In the genomic region with DNA sequence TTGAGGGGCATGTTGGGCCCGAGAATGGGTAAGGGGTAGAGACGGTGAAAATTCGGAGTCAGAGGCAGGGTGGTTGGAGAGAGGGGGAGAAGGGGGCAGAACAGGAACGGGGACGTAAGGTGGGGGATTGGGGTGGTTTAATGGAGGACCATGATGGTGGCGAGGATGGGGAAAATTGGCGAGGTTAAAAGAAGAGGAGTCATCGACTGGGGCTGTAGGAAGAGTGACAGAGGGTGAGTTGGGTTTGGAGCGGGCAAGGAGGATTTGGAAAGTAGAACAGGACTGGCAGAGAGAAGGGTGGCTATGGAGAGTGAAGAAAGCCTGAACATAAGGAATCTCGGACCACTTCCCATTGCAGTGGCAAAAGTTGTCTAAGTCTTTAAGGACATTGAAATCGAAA, we compare ENCODE assay signal across 25 cellular contexts. TPM values are rescaled to one million over a fixed set of nuclear protein-coding genes. Genes with fewer than 3 reads are reported as not detected.
DNase-seq lines count a peak whose midpoint lies in the region; ATAC-seq, FAIRE-seq and TF ChIP-seq lines count a peak whose summit lies in the region.
"Had no signal": no experiment of that assay in that cellular context is flagged by ENCODE, and none has a peak within 500 bp of the region (broad histone marks: within the 10 kb centered on the region; RNA-seq: fewer than 3 reads in every experiment).

No MANE protein-coding gene starts in this region.

- FAIRE-seq in HepG2 (lab: Jason Lieb, UNC): no peak
- FAIRE-seq in bronchial epithelial cell (lab: Jason Lieb, UNC): peak; percentile 55
- FAIRE-seq: A549, D721Med, GM12878, H54 had no signal

- H3K36me3 ChIP-seq in HepG2 (replicated peaks in 1 of 2; ENCODE audit: control insufficient read depth in 1 of 2, insufficient read depth in 2 of 2, low read length in 2 of 2) (no peaks in the 10 kb centered on the region), right lobe of liver (no peaks in the 10 kb centered on the region), OCI-LY1 (ENCODE audit: insufficient read depth, low read length) (peaks cover 11% of the 10 kb centered on the region), bronchial epithelial cell (ENCODE audit: control insufficient read depth, insufficient read depth, low read length) (no peaks in the 10 kb centered on the region)
- H3K36me3 ChIP-seq: BE2C; BLaER1 treated with 17β-estradiol and CSF1 and Interleukin-3, amounts not matched to agents 10 nM and 100 nM; HAP-1 had no signal

- H3K4me1 Mint-ChIP-seq in immature natural killer cell: no peaks in the 10 kb centered on the region
- H3K4me1 Mint-ChIP-seq: CD14-positive monocyte; CD8-positive, alpha-beta memory T cell had no signal

- H3K4me2 ChIP-seq in HepG2 (ENCODE audit: low read depth, low read length): peak overlapping the region; percentile 47; the same call in 1 of the 2 replicates
- peak overlapping the region; percentile 22 for H3K4me2 ChIP-seq in OCI-LY1 (ENCODE audit: low read length)
- H3K4me2 ChIP-seq: A549, GM23338 had no signal

- no peak for TF ChIP-seq RAD21 in HepG2 (CRISPR knock-in tag; IDR thresholded peaks at IDR 0.05)

- no TSS peak for BruUV-seq in HepG2 (replicated peaks; lab: Mats Ljungman, UMichigan)

- intact Hi-C loops in HepG2 (cut with micrococcal nuclease; ENCODE audit: unreplicated experiment): no loop called here
- intact Hi-C loops in right lobe of liver (cut with DNase I): no loop called here

- TF ChIP-seq CTCF in HepG2 (CRISPR knock-in tag; IDR thresholded peaks at IDR 0.05) (no peak), right lobe of liver (IDR thresholded peaks at IDR 0.05) (no peak), OCI-LY1 (IDR thresholded peaks at IDR 0.05; ENCODE audit: low read length) (no peak), bronchial epithelial cell (IDR thresholded peaks at IDR 0.05; ENCODE audit: insufficient read depth, low read length, severe bottlenecking) (no peak)

- H3K4me3 Mint-ChIP-seq in immature natural killer cell: no peak overlapping the region
- H3K4me3 Mint-ChIP-seq: CD14-positive monocyte; CD4-positive, alpha-beta T cell; CD8-positive, alpha-beta memory T cell; GM23338 had no signal

- DNase-seq in HepG2 (ENCODE audit: low spot score) (no peak), right lobe of liver (no peak), bronchial epithelial cell (ENCODE audit: low read depth) (no peak), immature natural killer cell (no peak), cerebellar cortex (ENCODE audit: low spot score) (no peak)
- DNase-seq: 8988T; ACHN; AML-193; BE2C; CD4-positive, alpha-beta T cell; CD8-positive, alpha-beta memory T cell; DMS 273 treated with DMSO at 0.1 percent for 48 hours; DMS79; EL; GDM1 had no signal

- H2AFZ ChIP-seq in HepG2 (ENCODE audit: low read length): peak overlapping the region; percentile 42
- H2AFZ ChIP-seq in OCI-LY1 (ENCODE audit: low read length): no peak overlapping the region
- H2AFZ ChIP-seq: GM23338 had no signal

- in situ Hi-C loops in HepG2 (cut with HindIII; ENCODE audit: extremely low pct_ligation_motif_present, low pct_unique_long_range_greater_than_20kb): no loop called here

- H3K4me1 ChIP-seq in HepG2 (ENCODE audit: insufficient read depth, low read length) (peaks cover 20% of the 10 kb centered on the region), right lobe of liver (no peaks in the 10 kb centered on the region), OCI-LY1 (ENCODE audit: insufficient read depth, low read length, severe bottlenecking) (peaks cover 32% of the 10 kb centered on the region)
- H3K4me1 ChIP-seq: A549, BE2C, HAP-1 had no signal

- peaks cover 0 to 3% (median 3%) of the 10 kb centered on the region in 3 donors for H3K27me3 Mint-ChIP-seq in immature natural killer cell (ENCODE audit: low read depth in 3 of 3)
- H3K27me3 Mint-ChIP-seq: CD4-positive, alpha-beta T cell had no signal

- H3K9me2 ChIP-seq in OCI-LY1 (ENCODE audit: low read depth, low read length): no peaks in the 10 kb centered on the region

- H3K27ac Mint-ChIP-seq in immature natural killer cell: peak overlapping the region in 1 of 6 donors; percentile 21
- H3K27ac Mint-ChIP-seq: CD4-positive, alpha-beta T cell; GM23338 had no signal

- no peak for TF ChIP-seq POLR2A in HepG2 (IDR thresholded peaks at IDR 0.05; ENCODE audit: insufficient read depth in 1 of 2, low read depth in 2 of 2, low read length in 2 of 2)
- TF ChIP-seq POLR2A in right lobe of liver (IDR thresholded peaks at IDR 0.05): no peak

- H3K9me3 Mint-ChIP-seq in immature natural killer cell: no peaks in the 10 kb centered on the region

- CTCF ChIA-PET in HepG2 (lab: Yijun Ruan, JAX; ENCODE audit: low intra/inter-chr PET ratio, low total read pairs): no interaction called here

- no peaks in the 10 kb centered on the region for H4K20me1 ChIP-seq in HepG2 (ENCODE audit: insufficient read depth, low read length)
- no peaks in the 10 kb centered on the region for H4K20me1 ChIP-seq in OCI-LY1 (ENCODE audit: insufficient read depth, low read length)
- H4K20me1 ChIP-seq: BLaER1 treated with 17β-estradiol and CSF1 and Interleukin-3, amounts not matched to agents 10 nM and 100 nM had no signal

- TF ChIP-seq EP300 in HepG2 (IDR thresholded peaks at IDR 0.05; ENCODE audit: low read depth in 2 of 2, low read length in 2 of 2) (no peak), HepG2 (CRISPR knock-in tag; IDR thresholded peaks at IDR 0.05; ENCODE audit: borderline replicate concordance) (no peak)

- H3K9ac ChIP-seq in HepG2 (ENCODE audit: insufficient read depth, low read depth, low read length) (no peak overlapping the region), OCI-LY1 (ENCODE audit: low read length) (peak overlapping the region; percentile 6; the same call in 1 of the 2 replicates)
- H3K9ac ChIP-seq: BLaER1 treated with 17β-estradiol and CSF1 and Interleukin-3, amounts not matched to agents 10 nM and 100 nM had no signal

- H3K27ac ChIP-seq in HepG2 (ENCODE audit: extremely low read length, insufficient read depth, low read length) (no peak overlapping the region), right lobe of liver (no peak overlapping the region), OCI-LY1 (ENCODE audit: low read depth, low read length, poor library complexity, severe bottlenecking) (peak overlapping the region; percentile 85)
- H3K27ac ChIP-seq: A549; BLaER1 treated with 17β-estradiol and CSF1 and Interleukin-3, amounts not matched to agents 10 nM and 100 nM had no signal

- 58% methylated on average over 11 of the region's 11 CpGs for WGBS in HepG2 (ENCODE audit: low lambda C conversion rate)
- WGBS in right lobe of liver (ENCODE audit: insufficient coverage, low coverage, low lambda C conversion rate, missing lambda C conversion rate): 84% methylated on average over 10 of the region's 11 CpGs

- H3K9me3 ChIP-seq in HepG2 (ENCODE audit: low read length): no peaks in the 10 kb centered on the region
- H3K9me3 ChIP-seq in right lobe of liver: no peaks in the 10 kb centered on the region
- peaks cover 12% of the 10 kb centered on the region for H3K9me3 ChIP-seq in OCI-LY1 (ENCODE audit: low read length)
- H3K9me3 ChIP-seq: A549, BE2C, HAP-1 had no signal

- H3K27me3 ChIP-seq in HepG2 (ENCODE audit: control insufficient read depth in 1 of 2, insufficient read depth in 2 of 2, low read length in 2 of 2) (peaks cover 1 to 25% of the 10 kb centered on the region in 2 experiments; a peak in 3 of 5 replicates), right lobe of liver (no peaks in the 10 kb centered on the region), OCI-LY1 (ENCODE audit: insufficient read depth, low read length) (no peaks in the 10 kb centered on the region), bronchial epithelial cell (ENCODE audit: control insufficient read depth, insufficient read depth, low read length) (no peaks in the 10 kb centered on the region)
- H3K27me3 ChIP-seq: BLaER1 treated with 17β-estradiol and CSF1 and Interleukin-3, amounts not matched to agents 10 nM and 100 nM had no signal

- H3K36me3 Mint-ChIP-seq in immature natural killer cell: no peaks in the 10 kb centered on the region
- H3K36me3 Mint-ChIP-seq: CD14-positive monocyte; CD8-positive, alpha-beta memory T cell had no signal

- H3K4me3 ChIP-seq in HepG2 (replicated peaks in 1 of 3; ENCODE audit: insufficient read depth in 1 of 3, low read depth in 2 of 3, low read length in 3 of 3) (no peak overlapping the region), right lobe of liver (no peak overlapping the region), OCI-LY1 (ENCODE audit: low read depth, low read length, poor library complexity, severe bottlenecking) (peak overlapping the region; percentile 20), bronchial epithelial cell (ENCODE audit: low read depth, low read length) (no peak overlapping the region)
- H3K4me3 ChIP-seq: A549; BLaER1 treated with 17β-estradiol and CSF1 and Interleukin-3, amounts not matched to agents 10 nM and 100 nM; GM12878; GM23338; HAP-1 had no signal

- H3K79me2 ChIP-seq in HepG2 (ENCODE audit: insufficient read depth, low read length) (no peaks in the 10 kb centered on the region), OCI-LY1 (ENCODE audit: insufficient read depth, low read length) (no peaks in the 10 kb centered on the region)

- no peaks in the 10 kb centered on the region for H3F3A ChIP-seq in OCI-LY1 (ENCODE audit: insufficient read depth, low read length)

- POLR2A ChIA-PET in HepG2 (lab: Yijun Ruan, JAX): interaction anchor here (1.6 kb wide), 1 partner anchor 11 kb away, joined by 6 read pairs; the partner anchor contains the start of gene ZBTB48

- no peak for ATAC-seq in HepG2
- no peak for ATAC-seq in right lobe of liver
- ATAC-seq in GM18907 (IDR thresholded peaks at IDR 0.05; ENCODE audit: unreplicated experiment): no peak
- ATAC-seq: A549, GM12878, GM23338 had no signal

RNA-seq across cellular contexts. Expression of gene ZBTB48, which starts 10.8 kb away (rescaled TPM):
- total RNA-seq in HepG2 (2016; rRNA removed; fragmentation: Illumina TruSeq; extraction: Trizol) (13.8 and 17.1 TPM in 2 replicates), right lobe of liver (10 to 100 TPM in 4 of 6 experiments, 1 to 10 TPM in 2; 5.9 to 43.1 (median 19.5) TPM), bronchial epithelial cell (18.7 and 19.7 TPM in 2 replicates)
- 5.0 and 5.2 TPM in 2 replicates for total RNA-seq in HepG2 (2016; cell fraction: cytosol; rRNA removed; fragmentation: Illumina TruSeq; extraction: Trizol; ENCODE audit: low read depth)
- total RNA-seq in HepG2 (2016; cell fraction: insoluble cytoplasmic fraction; rRNA removed; fragmentation: Illumina TruSeq; extraction: Trizol): 8.3 and 21.5 TPM in 2 replicates
- 5.7 and 8.8 TPM in 2 replicates for total RNA-seq in HepG2 (2016; cell fraction: membrane; rRNA removed; fragmentation: Illumina TruSeq; extraction: Trizol)
- 17.3 and 20.3 TPM in 2 replicates for total RNA-seq in HepG2 (2016; cell fraction: nucleus; rRNA removed; fragmentation: Illumina TruSeq; extraction: Trizol)
- polyA plus RNA-seq in HepG2 (2011; rRNA removed) (13.0 and 18.1 TPM in 2 replicates), immature natural killer cell (10 to 100 TPM in 2 of 3 donors, 1 to 10 TPM in 1; 8.3 to 25.9 (median 20.9) TPM)
- 10.2 and 13.3 TPM in 2 replicates for polyA plus RNA-seq in HepG2 (2011; cell fraction: cytosol; rRNA removed)
- 62.4 and 69.3 TPM in 2 replicates for polyA plus RNA-seq in HepG2 (2011; cell fraction: nucleus; rRNA removed)
- 9.9 and 13.5 TPM in 2 replicates for polyA plus RNA-seq in HepG2 (2012)
- 3.7 and 4.2 TPM in 2 replicates for polyA plus RNA-seq in HepG2 (2016; cell fraction: cytosol; fragmentation: Illumina TruSeq; extraction: Trizol; ENCODE audit: low read depth)
- polyA plus RNA-seq in HepG2 (2016; cell fraction: insoluble cytoplasmic fraction; fragmentation: Illumina TruSeq; extraction: Trizol; ENCODE audit: low read depth): 7.6 TPM in 2 replicates
- polyA plus RNA-seq in HepG2 (2016; cell fraction: membrane; fragmentation: Illumina TruSeq; extraction: Trizol; ENCODE audit: low read depth): 5.0 and 5.6 TPM in 2 replicates
- 44.7 and 51.5 TPM in 2 replicates for polyA plus RNA-seq in HepG2 (2016; cell fraction: nucleus; fragmentation: Illumina TruSeq; extraction: Trizol; ENCODE audit: insufficient read depth, low read depth)
- polyA minus RNA-seq in HepG2 (2011; rRNA and poly(A)+ RNA removed; ENCODE audit: low replicate concordance): 30.6 and 46.1 TPM in 2 replicates
- 4.3 and 8.8 TPM in 2 replicates for polyA minus RNA-seq in HepG2 (2011; cell fraction: cytosol; rRNA and poly(A)+ RNA removed)
- polyA minus RNA-seq in HepG2 (2011; cell fraction: nucleus; rRNA and poly(A)+ RNA removed): 18.5 and 19.6 TPM in 2 replicates

RNA-seq across cellular contexts. Expression of gene TAS1R1, which starts 13.9 kb away (rescaled TPM):
- total RNA-seq in HepG2 (2016; rRNA removed; fragmentation: Illumina TruSeq; extraction: Trizol) (0.98 and 1.4 TPM in 2 replicates), right lobe of liver (under 1 TPM in 1 of 6 experiments, not detected in 5; 0.26 TPM), bronchial epithelial cell (not detected in 2 replicates)
- 0.26 and 0.30 TPM in 2 replicates for total RNA-seq in HepG2 (2016; cell fraction: cytosol; rRNA removed; fragmentation: Illumina TruSeq; extraction: Trizol; ENCODE audit: low read depth)
- 1.4 and 1.7 TPM in 2 replicates for total RNA-seq in HepG2 (2016; cell fraction: insoluble cytoplasmic fraction; rRNA removed; fragmentation: Illumina TruSeq; extraction: Trizol)
- total RNA-seq in HepG2 (2016; cell fraction: membrane; rRNA removed; fragmentation: Illumina TruSeq; extraction: Trizol): 1.1 and 2.0 TPM in 2 replicates
- total RNA-seq in HepG2 (2016; cell fraction: nucleus; rRNA removed; fragmentation: Illumina TruSeq; extraction: Trizol): 1.1 TPM in 2 replicates
- polyA plus RNA-seq in HepG2 (2011; rRNA removed) (1.6 and 1.9 TPM in 2 replicates), immature natural killer cell (under 1 TPM in 1 of 3 donors, not detected in 2; 0.16 TPM)
- 1.8 and 2.4 TPM in 2 replicates for polyA plus RNA-seq in HepG2 (2011; cell fraction: cytosol; rRNA removed)
- 0.93 and 1.9 TPM in 2 replicates for polyA plus RNA-seq in HepG2 (2011; cell fraction: nucleus; rRNA removed)
- 0.30 and 0.32 TPM in 2 replicates for polyA plus RNA-seq in HepG2 (2012)
- 0.71 and 0.72 TPM in 2 replicates for polyA plus RNA-seq in HepG2 (2016; cell fraction: cytosol; fragmentation: Illumina TruSeq; extraction: Trizol; ENCODE audit: low read depth)
- 0.81 and 1.2 TPM in 2 replicates for polyA plus RNA-seq in HepG2 (2016; cell fraction: insoluble cytoplasmic fraction; fragmentation: Illumina TruSeq; extraction: Trizol; ENCODE audit: low read depth)
- polyA plus RNA-seq in HepG2 (2016; cell fraction: membrane; fragmentation: Illumina TruSeq; extraction: Trizol; ENCODE audit: low read depth): 1.2 TPM in 2 replicates
- 1.9 and 2.5 TPM in 2 replicates for polyA plus RNA-seq in HepG2 (2016; cell fraction: nucleus; fragmentation: Illumina TruSeq; extraction: Trizol; ENCODE audit: insufficient read depth, low read depth)
- polyA minus RNA-seq in HepG2 (2011; rRNA and poly(A)+ RNA removed; ENCODE audit: low replicate concordance): 0.09 and 5.5 TPM in 2 replicates
- 0.79 and 1.3 TPM in 2 replicates for polyA minus RNA-seq in HepG2 (2011; cell fraction: cytosol; rRNA and poly(A)+ RNA removed)
- 0.26 and 1.2 TPM in 2 replicates for polyA minus RNA-seq in HepG2 (2011; cell fraction: nucleus; rRNA and poly(A)+ RNA removed)
- total RNA-seq: CD4-positive, alpha-beta T cell; CD8-positive, alpha-beta memory T cell; GM12878; GM23338 had no signal
- polyA plus RNA-seq: A549; CD14-positive monocyte; CD8-positive, alpha-beta memory T cell had no signal

RNA-seq across cellular contexts. Expression of gene NOL9, which starts 14.7 kb away (rescaled TPM):
- 20.2 and 24.7 TPM in 2 replicates for total RNA-seq in HepG2 (2016; rRNA removed; fragmentation: Illumina TruSeq; extraction: Trizol)
- total RNA-seq in HepG2 (2016; cell fraction: cytosol; rRNA removed; fragmentation: Illumina TruSeq; extraction: Trizol; ENCODE audit: low read depth): 4.3 and 6.3 TPM in 2 replicates
- 19.4 and 25.8 TPM in 2 replicates for total RNA-seq in HepG2 (2016; cell fraction: insoluble cytoplasmic fraction; rRNA removed; fragmentation: Illumina TruSeq; extraction: Trizol)
- total RNA-seq in HepG2 (2016; cell fraction: membrane; rRNA removed; fragmentation: Illumina TruSeq; extraction: Trizol): 5.9 and 8.3 TPM in 2 replicates
- total RNA-seq in HepG2 (2016; cell fraction: nucleus; rRNA removed; fragmentation: Illumina TruSeq; extraction: Trizol): 26.3 and 28.9 TPM in 2 replicates
- polyA plus RNA-seq in HepG2 (2011; rRNA removed): 13.0 and 18.0 TPM in 2 replicates
- 4.1 and 6.3 TPM in 2 replicates for polyA plus RNA-seq in HepG2 (2011; cell fraction: cytosol; rRNA removed)
- polyA plus RNA-seq in HepG2 (2011; cell fraction: nucleus; rRNA removed): 21.8 and 23.2 TPM in 2 replicates
- polyA plus RNA-seq in HepG2 (2012): 5.5 and 7.7 TPM in 2 replicates
- polyA plus RNA-seq in HepG2 (2016; cell fraction: cytosol; fragmentation: Illumina TruSeq; extraction: Trizol; ENCODE audit: low read depth): 1.00 and 1.3 TPM in 2 replicates
- 11.8 and 15.3 TPM in 2 replicates for polyA plus RNA-seq in HepG2 (2016; cell fraction: insoluble cytoplasmic fraction; fragmentation: Illumina TruSeq; extraction: Trizol; ENCODE audit: low read depth)
- 2.0 and 2.6 TPM in 2 replicates for polyA plus RNA-seq in HepG2 (2016; cell fraction: membrane; fragmentation: Illumina TruSeq; extraction: Trizol; ENCODE audit: low read depth)
- 25.2 and 25.4 TPM in 2 replicates for polyA plus RNA-seq in HepG2 (2016; cell fraction: nucleus; fragmentation: Illumina TruSeq; extraction: Trizol; ENCODE audit: insufficient read depth, low read depth)
- polyA minus RNA-seq in HepG2 (2011; rRNA and poly(A)+ RNA removed; ENCODE audit: low replicate concordance): 14.0 and 45.5 TPM in 2 replicates
- polyA minus RNA-seq in HepG2 (2011; cell fraction: cytosol; rRNA and poly(A)+ RNA removed): 5.5 and 8.8 TPM in 2 replicates
- 63.2 and 74.2 TPM in 2 replicates for polyA minus RNA-seq in HepG2 (2011; cell fraction: nucleus; rRNA and poly(A)+ RNA removed)
- total RNA-seq in right lobe of liver: 10 to 100 TPM in 3 of 6 experiments, 1 to 10 TPM in 3; 8.9 to 13.1 (median 10.7) TPM
- total RNA-seq in bronchial epithelial cell: 12.3 and 14.2 TPM in 2 replicates
- polyA plus RNA-seq in immature natural killer cell: 10 to 100 TPM in 1 of 3 donors, 1 to 10 TPM in 2; 4.3 to 18.2 (median 8.4) TPM

RNA-seq across cellular contexts. Expression of gene KLHL21, which starts 33.6 kb away (rescaled TPM):
- total RNA-seq in HepG2 (2016; rRNA removed; fragmentation: Illumina TruSeq; extraction: Trizol) (20.9 and 25.0 TPM in 2 replicates), right lobe of liver (10 to 100 TPM; 12.1 to 24.6 (median 20.0) TPM), bronchial epithelial cell (30.2 and 38.7 TPM in 2 replicates)
- total RNA-seq in HepG2 (2016; cell fraction: cytosol; rRNA removed; fragmentation: Illumina TruSeq; extraction: Trizol; ENCODE audit: low read depth): 4.1 and 5.1 TPM in 2 replicates
- total RNA-seq in HepG2 (2016; cell fraction: insoluble cytoplasmic fraction; rRNA removed; fragmentation: Illumina TruSeq; extraction: Trizol): 16.6 and 24.3 TPM in 2 replicates
- total RNA-seq in HepG2 (2016; cell fraction: membrane; rRNA removed; fragmentation: Illumina TruSeq; extraction: Trizol): 11.5 and 11.6 TPM in 2 replicates
- total RNA-seq in HepG2 (2016; cell fraction: nucleus; rRNA removed; fragmentation: Illumina TruSeq; extraction: Trizol): 22.1 and 26.1 TPM in 2 replicates
- polyA plus RNA-seq in HepG2 (2011; rRNA removed) (14.8 and 19.9 TPM in 2 replicates), immature natural killer cell (10 to 100 TPM in 1 of 3 donors, 1 to 10 TPM in 2; 7.6 to 19.7 (median 9.2) TPM)
- polyA plus RNA-seq in HepG2 (2011; cell fraction: cytosol; rRNA removed): 10.9 and 14.4 TPM in 2 replicates
- polyA plus RNA-seq in HepG2 (2011; cell fraction: nucleus; rRNA removed): 95.0 and 99.0 TPM in 2 replicates
- 13.7 and 34.6 TPM in 2 replicates for polyA plus RNA-seq in HepG2 (2012)
- polyA plus RNA-seq in HepG2 (2016; cell fraction: cytosol; fragmentation: Illumina TruSeq; extraction: Trizol; ENCODE audit: low read depth): 2.2 and 2.8 TPM in 2 replicates
- polyA plus RNA-seq in HepG2 (2016; cell fraction: insoluble cytoplasmic fraction; fragmentation: Illumina TruSeq; extraction: Trizol; ENCODE audit: low read depth): 14.0 and 18.0 TPM in 2 replicates
- polyA plus RNA-seq in HepG2 (2016; cell fraction: membrane; fragmentation: Illumina TruSeq; extraction: Trizol; ENCODE audit: low read depth): 4.8 and 5.2 TPM in 2 replicates
- polyA plus RNA-seq in HepG2 (2016; cell fraction: nucleus; fragmentation: Illumina TruSeq; extraction: Trizol; ENCODE audit: insufficient read depth, low read depth): 41.5 and 42.6 TPM in 2 replicates
- polyA minus RNA-seq in HepG2 (2011; rRNA and poly(A)+ RNA removed; ENCODE audit: low replicate concordance): 28.3 and 69.9 TPM in 2 replicates
- polyA minus RNA-seq in HepG2 (2011; cell fraction: cytosol; rRNA and poly(A)+ RNA removed): 21.0 and 26.5 TPM in 2 replicates
- polyA minus RNA-seq in HepG2 (2011; cell fraction: nucleus; rRNA and poly(A)+ RNA removed): 34.2 and 40.8 TPM in 2 replicates

RNA-seq across cellular contexts. Expression of gene PHF13, which starts 44.5 kb away (rescaled TPM):
- total RNA-seq in HepG2 (2016; rRNA removed; fragmentation: Illumina TruSeq; extraction: Trizol) (7.4 and 8.4 TPM in 2 replicates), right lobe of liver (1 to 10 TPM; 2.7 to 6.2 (median 4.5) TPM), bronchial epithelial cell (6.1 and 9.9 TPM in 2 replicates)
- total RNA-seq in HepG2 (2016; cell fraction: cytosol; rRNA removed; fragmentation: Illumina TruSeq; extraction: Trizol; ENCODE audit: low read depth): 1.8 TPM in 2 replicates
- 7.7 and 8.2 TPM in 2 replicates for total RNA-seq in HepG2 (2016; cell fraction: insoluble cytoplasmic fraction; rRNA removed; fragmentation: Illumina TruSeq; extraction: Trizol)
- total RNA-seq in HepG2 (2016; cell fraction: membrane; rRNA removed; fragmentation: Illumina TruSeq; extraction: Trizol): 5.3 and 5.8 TPM in 2 replicates
- 8.5 and 10.6 TPM in 2 replicates for total RNA-seq in HepG2 (2016; cell fraction: nucleus; rRNA removed; fragmentation: Illumina TruSeq; extraction: Trizol)
- polyA plus RNA-seq in HepG2 (2011; rRNA removed) (4.7 and 6.1 TPM in 2 replicates), immature natural killer cell (1 to 10 TPM; 1.2 to 5.7 (median 2.9) TPM)
- polyA plus RNA-seq in HepG2 (2011; cell fraction: cytosol; rRNA removed): 3.7 and 4.9 TPM in 2 replicates
- polyA plus RNA-seq in HepG2 (2011; cell fraction: nucleus; rRNA removed): 9.9 and 12.6 TPM in 2 replicates
- 15.6 and 16.1 TPM in 2 replicates for polyA plus RNA-seq in HepG2 (2012)
- 0.83 and 0.97 TPM in 2 replicates for polyA plus RNA-seq in HepG2 (2016; cell fraction: cytosol; fragmentation: Illumina TruSeq; extraction: Trizol; ENCODE audit: low read depth)
- polyA plus RNA-seq in HepG2 (2016; cell fraction: insoluble cytoplasmic fraction; fragmentation: Illumina TruSeq; extraction: Trizol; ENCODE audit: low read depth): 9.5 and 10.6 TPM in 2 replicates
- 2.9 and 3.0 TPM in 2 replicates for polyA plus RNA-seq in HepG2 (2016; cell fraction: membrane; fragmentation: Illumina TruSeq; extraction: Trizol; ENCODE audit: low read depth)
- 19.2 and 19.9 TPM in 2 replicates for polyA plus RNA-seq in HepG2 (2016; cell fraction: nucleus; fragmentation: Illumina TruSeq; extraction: Trizol; ENCODE audit: insufficient read depth, low read depth)
- polyA minus RNA-seq in HepG2 (2011; rRNA and poly(A)+ RNA removed; ENCODE audit: low replicate concordance): 2.6 and 5.3 TPM in 2 replicates
- 4.9 and 7.5 TPM in 2 replicates for polyA minus RNA-seq in HepG2 (2011; cell fraction: cytosol; rRNA and poly(A)+ RNA removed)
- polyA minus RNA-seq in HepG2 (2011; cell fraction: nucleus; rRNA and poly(A)+ RNA removed): 4.2 and 4.7 TPM in 2 replicates
